In the genomic region with DNA sequence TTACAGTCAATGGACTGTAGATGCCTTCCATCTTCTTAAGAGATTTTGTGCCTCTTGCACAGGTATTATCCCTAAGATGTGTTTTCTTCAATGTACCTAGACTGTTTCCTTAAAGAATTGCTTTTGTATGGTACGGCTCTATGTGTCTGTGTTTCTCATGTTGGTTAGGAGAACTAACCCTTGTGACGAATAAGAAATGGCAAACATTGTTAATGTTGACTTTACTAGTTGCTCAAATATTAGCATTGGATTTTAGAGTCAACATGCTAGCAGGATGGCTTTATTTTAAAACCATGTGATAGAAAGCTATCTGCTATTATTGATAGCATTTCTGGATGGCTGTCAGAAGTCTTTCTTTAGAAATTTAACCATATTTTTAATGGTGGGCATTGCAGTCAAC, we compare ENCODE assay signal across 22 cellular contexts. TPM values are rescaled to one million over a fixed set of nuclear protein-coding genes. Genes with fewer than 3 reads are reported as not detected.
DNase-seq lines count a peak whose midpoint lies in the region; ATAC-seq and TF ChIP-seq lines count a peak whose summit lies in the region.
"Had no signal": no experiment of that assay in that cellular context is flagged by ENCODE, and none has a peak within 500 bp of the region (broad histone marks: within the 10 kb centered on the region; RNA-seq: fewer than 3 reads in every experiment).

No MANE protein-coding gene starts in this region.

- POLR2A ChIA-PET in PC-3 (lab: Charles Lee; ENCODE audit: unreplicated experiment): interaction anchor here (0.6 kb wide), 3 partner anchors 51 to 78 kb away, joined by 3 read pairs; no protein-coding TSS in a partner anchor
- POLR2A ChIA-PET in naive thymus-derived CD8-positive, alpha-beta T cell (lab: Charles Lee): no interaction called here

- ATAC-seq in PC-3 (peak; percentile 99), mucosa of descending colon (peak; percentile 67), GM19351 (IDR thresholded peaks at IDR 0.05; ENCODE audit: unreplicated experiment) (no peak)
- no peak for ATAC-seq in naive thymus-derived CD8-positive, alpha-beta T cell
- ATAC-seq: stimulated activated naive CD8-positive, alpha-beta T cell treated with anti-CD3 and anti-CD28 coated beads, Interleukin-15, Interleukin-2, amounts not matched to agents 100 U/mL and 50 U/mL, for 24 hours had no signal

- peaks cover 0 to 7% (median 0%) of the 10 kb centered on the region in 9 donors for H3K9me3 Mint-ChIP-seq in naive thymus-derived CD8-positive, alpha-beta T cell
- H3K9me3 Mint-ChIP-seq: CD4-positive, alpha-beta T cell; neural crest cell had no signal

- BruUV-seq in PC-3 (replicated peaks; lab: Mats Ljungman, UMichigan): no TSS peak

- no peak for TF ChIP-seq CTCF in PC-3 (conservative IDR thresholded peaks at IDR 0.05; ENCODE audit: low read depth, low read length)
- TF ChIP-seq CTCF in mucosa of descending colon (IDR thresholded peaks at IDR 0.05): no peak
- no peak for TF ChIP-seq CTCF in WERI-Rb-1 (IDR thresholded peaks at IDR 0.05; ENCODE audit: low read depth, low read length)

- no peaks in the 10 kb centered on the region for H4K20me1 ChIP-seq in PC-3 (ENCODE audit: low read length)

- H3K36me3 ChIP-seq in PC-3 (ENCODE audit: low read depth, low read length) (no peaks in the 10 kb centered on the region; the same call in 1 of the 2 replicates), mucosa of descending colon (ENCODE audit: low read depth) (no peaks in the 10 kb centered on the region), WERI-Rb-1 (no peaks in the 10 kb centered on the region)
- H3K36me3 ChIP-seq: left ventricle myocardium inferior had no signal

- CTCF ChIA-PET in PC-3 (lab: Charles Lee): interaction anchor here (0.6 kb wide), 1 partner anchor 11 kb away, joined by 3 read pairs; no protein-coding TSS in a partner anchor

- H3K9me2 ChIP-seq in PC-3 (replicated peaks; ENCODE audit: low read length): no peaks in the 10 kb centered on the region

- H3K4me3 Mint-ChIP-seq in naive thymus-derived CD8-positive, alpha-beta T cell: no peak overlapping the region
- H3K4me3 Mint-ChIP-seq: activated CD4-positive, alpha-beta memory T cell treated with anti-CD3 and anti-CD28 coated beads for 36 hours; CD4-positive, alpha-beta T cell; neural crest cell had no signal

- DNase-seq in DMS153 treated with DMSO at 0.1 percent for 48 hours (lab: John Stamatoyannopoulos, UW; ENCODE audit: unreplicated experiment): peak; percentile 73
- DNase-seq in NCI-H1417 treated with DMSO at 0.1 percent for 48 hours (lab: John Stamatoyannopoulos, UW): peak; percentile 27
- peak; percentile 59 for DNase-seq in PC-3
- DNase-seq in mucosa of descending colon: no peak
- no peak for DNase-seq in WERI-Rb-1
- DNase-seq in amygdala (lab: John Stamatoyannopoulos, UW): no peak
- no peak for DNase-seq in naive thymus-derived CD8-positive, alpha-beta T cell
- DNase-seq: activated CD4-positive, alpha-beta memory T cell treated with anti-CD3 and anti-CD28 coated beads for 36 hours; CD4-positive, alpha-beta T cell; cortex of kidney; DMS79 treated with DMSO at 0.1 percent for 48 hours; left ventricle myocardium inferior; NCI-H1436 treated with DMSO at 0.1 percent for 48 hours; NCI-H446 treated with DMSO at 0.1 percent for 48 hours; Right ventricle myocardium superior; stimulated activated CD4-positive, alpha-beta T cell treated with anti-CD3 and anti-CD28 coated beads, Interleukin-2, amount 100 ng/mL, for 48 hours; stimulated activated naive CD8-positive, alpha-beta T cell treated with anti-CD3 and anti-CD28 coated beads, Interleukin-15, Interleukin-2, amounts not matched to agents 100 U/mL and 50 U/mL, for 24 hours; T-helper 1 cell had no signal

- no peaks in the 10 kb centered on the region for H3F3A ChIP-seq in PC-3 (ENCODE audit: low read length, unreplicated experiment)

- peaks cover 5 to 17% (median 11%) of the 10 kb centered on the region in 4 donors for H3K4me1 Mint-ChIP-seq in naive thymus-derived CD8-positive, alpha-beta T cell
- H3K4me1 Mint-ChIP-seq: neural crest cell had no signal

- no peaks in the 10 kb centered on the region for H3K9me3 ChIP-seq in PC-3 (ENCODE audit: low read length)
- H3K9me3 ChIP-seq in mucosa of descending colon: no peaks in the 10 kb centered on the region
- no peaks in the 10 kb centered on the region for H3K9me3 ChIP-seq in WERI-Rb-1 (ENCODE audit: severe bottlenecking)
- H3K9me3 ChIP-seq: left ventricle myocardium inferior had no signal

- intact Hi-C loops in PC-3 (cut with micrococcal nuclease): loop anchor here (1.0 kb wide), 1 partner anchor 50 kb away; no protein-coding TSS in a partner anchor
- intact Hi-C loops in mucosa of descending colon (cut with DNase I, micrococcal nuclease): no loop called here

- H3K9ac ChIP-seq in PC-3 (ENCODE audit: low read length): no peak overlapping the region

- no peaks in the 10 kb centered on the region for H3K79me2 ChIP-seq in PC-3 (ENCODE audit: low read length)

- peak overlapping the region; percentile 55 for H3K27ac ChIP-seq in PC-3 (ENCODE audit: low read length)
- no peak overlapping the region for H3K27ac ChIP-seq in WERI-Rb-1
- H3K27ac ChIP-seq: left ventricle myocardium inferior, tibial nerve had no signal

- no peak overlapping the region for H3K27ac Mint-ChIP-seq in naive thymus-derived CD8-positive, alpha-beta T cell
- H3K27ac Mint-ChIP-seq: activated CD4-positive, alpha-beta memory T cell treated with anti-CD3 and anti-CD28 coated beads for 36 hours; CD4-positive, alpha-beta T cell had no signal

- H3K27me3 ChIP-seq in PC-3 (ENCODE audit: low read length) (no peaks in the 10 kb centered on the region), WERI-Rb-1 (ENCODE audit: insufficient read depth, low read depth, severe bottlenecking) (no peaks in the 10 kb centered on the region)
- H3K27me3 ChIP-seq: tibial nerve had no signal

- H3K4me1 ChIP-seq in PC-3 (ENCODE audit: insufficient read depth, low read length) (peaks cover 11% of the 10 kb centered on the region), mucosa of descending colon (ENCODE audit: low read depth) (peaks cover 4% of the 10 kb centered on the region)
- H3K4me1 ChIP-seq: tibial nerve had no signal

- H2AFZ ChIP-seq in PC-3 (ENCODE audit: low read length): no peak overlapping the region

- peaks cover 21 to 36% (median 32%) of the 10 kb centered on the region in 3 donors for H3K36me3 Mint-ChIP-seq in naive thymus-derived CD8-positive, alpha-beta T cell

- H3K4me3 ChIP-seq in PC-3 (ENCODE audit: low read length) (no peak overlapping the region), mucosa of descending colon (no peak overlapping the region), WERI-Rb-1 (ENCODE audit: low read depth, low read length) (no peak overlapping the region)
- H3K4me3 ChIP-seq: left ventricle myocardium inferior, smooth muscle cell, tibial nerve had no signal

- H3K27me3 Mint-ChIP-seq in naive thymus-derived CD8-positive, alpha-beta T cell: no peaks in the 10 kb centered on the region
- H3K27me3 Mint-ChIP-seq: activated CD4-positive, alpha-beta memory T cell treated with anti-CD3 and anti-CD28 coated beads for 36 hours; CD4-positive, alpha-beta T cell had no signal

- peak overlapping the region; percentile 33; the same call in 1 of the 2 replicates for H3K4me2 ChIP-seq in PC-3 (ENCODE audit: low read length)
- H3K4me2 ChIP-seq: smooth muscle cell had no signal

RNA-seq across cellular contexts. Expression of a gene that starts 34.5 kb away (rescaled TPM):
- total RNA-seq in PC-3 (2014; rRNA removed) (28.3 and 60.7 TPM in 2 replicates), mucosa of descending colon (10 to 100 TPM; 11.7 to 18.0 (median 13.8) TPM)
- total RNA-seq in naive thymus-derived CD8-positive, alpha-beta T cell: 10 to 100 TPM; 18.2 to 21.2 TPM
- 10 to 100 TPM; 13.4 to 18.4 (median 16.4) TPM for polyA plus RNA-seq in naive thymus-derived CD8-positive, alpha-beta T cell

Comparison
In these comparisons a context has a peak if more than half of its experiments do, and no peak if none do; other contexts are left out.
1. DNase-seq: peak in DMS153 treated with DMSO at 0.1 percent for 48 hours (single experiment), NCI-H1417 treated with DMSO at 0.1 percent for 48 hours (single experiment) and PC-3 (single experiment); none in mucosa of descending colon (0 of 3), WERI-Rb-1 (single experiment), amygdala (0 of 56) and naive thymus-derived CD8-positive, alpha-beta T cell (0 of 10).
2. ATAC-seq: peak in PC-3 (single experiment) and mucosa of descending colon (single experiment); none in GM19351 (single experiment) and naive thymus-derived CD8-positive, alpha-beta T cell (0 of 2).